8 cellular contexts compared by ENCODE assay signal in the genomic region with DNA sequence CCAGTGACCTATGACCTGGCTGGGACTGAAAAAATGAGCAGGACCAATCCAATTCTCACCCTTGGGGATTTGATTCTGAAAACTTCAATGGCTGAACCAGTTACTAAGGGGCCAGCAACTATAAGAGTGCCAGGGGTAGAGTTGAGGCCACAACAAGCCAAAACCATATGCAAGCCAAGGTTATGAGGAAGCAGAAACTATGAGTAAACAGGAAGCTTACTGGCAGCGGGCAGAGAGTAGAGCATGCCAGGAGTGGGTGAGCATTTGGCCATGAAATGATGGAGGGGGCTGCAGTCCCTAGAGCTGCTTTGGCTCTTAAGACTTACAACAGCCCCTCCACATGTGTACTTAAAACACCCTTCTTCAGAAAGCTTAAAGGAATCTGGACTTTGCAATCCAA.
DNase-seq lines count a peak whose midpoint lies in the region; ATAC-seq and FAIRE-seq lines count a peak whose summit lies in the region.

No MANE protein-coding gene starts in this region.

- peak; percentile 37 for ATAC-seq in HG03469 (IDR thresholded peaks at IDR 0.05; ENCODE audit: unreplicated experiment)
- ATAC-seq in HG03095 (IDR thresholded peaks at IDR 0.05; ENCODE audit: unreplicated experiment): no peak

- DNase-seq in GF-D8 (lab: John Stamatoyannopoulos, UW) (peak; percentile 50), kidney glomerular epithelial cell (lab: John Stamatoyannopoulos, UW) (peak; percentile 20), NCI-H2171 (lab: John Stamatoyannopoulos, UW) (no peak), ureter (ENCODE audit: low spot score) (no peak), frontal cortex (ENCODE audit: low spot score in 2 of 2) (no peak)
- peak; percentile 53 for DNase-seq in activated CD4-positive, alpha-beta T cell treated with anti-CD3 and anti-CD28 coated beads for 48 hours

- no peak for FAIRE-seq in frontal cortex (lab: Jason Lieb, UNC)

Comparison
In these comparisons a context has a peak if more than half of its experiments do, and no peak if none do; other contexts are left out.
1. DNase-seq: peak in GF-D8 (single experiment), activated CD4-positive, alpha-beta T cell treated with anti-CD3 and anti-CD28 coated beads for 48 hours (single experiment) and kidney glomerular epithelial cell (single experiment); none in NCI-H2171 (single experiment), ureter (single experiment) and frontal cortex (0 of 2).